ENCODE assay signal across 8 cellular contexts in the genomic region with DNA sequence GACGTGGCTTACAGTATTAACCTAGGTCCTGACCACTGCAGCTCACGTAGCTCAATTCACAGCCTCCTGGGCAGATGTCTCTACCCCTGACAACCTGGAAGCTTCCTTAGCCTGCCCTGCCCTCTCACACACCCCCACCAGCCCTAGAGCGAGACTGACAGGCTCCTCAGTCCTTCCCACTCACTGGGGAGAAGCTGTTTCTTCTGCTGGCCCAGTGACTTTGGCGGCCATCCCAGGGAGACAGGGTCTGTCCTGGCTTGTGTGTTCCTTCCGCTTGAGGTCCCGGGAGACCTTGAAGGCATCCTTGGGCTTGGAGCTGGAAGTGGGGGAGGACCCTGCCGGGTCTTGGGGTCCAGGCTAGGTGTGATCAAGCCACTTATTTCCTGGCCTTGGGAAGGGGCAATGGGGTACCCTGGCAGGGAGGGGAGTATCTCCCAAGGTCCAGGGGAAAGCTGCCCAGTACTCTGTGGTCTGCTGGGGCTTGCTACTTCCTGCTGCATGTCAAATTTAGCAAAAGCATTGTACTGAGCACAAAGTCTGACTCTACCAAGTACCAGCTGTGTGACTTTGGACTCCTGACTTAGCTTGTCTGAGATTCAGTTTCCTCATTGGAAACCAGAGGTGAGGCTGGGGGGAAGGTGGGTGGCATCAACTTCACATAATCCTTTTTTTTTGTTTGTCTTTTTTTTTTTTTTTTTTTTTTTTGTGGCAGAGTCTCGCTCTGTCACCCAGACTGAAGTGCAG. TPM values are rescaled to one million over a fixed set of nuclear protein-coding genes. Genes with fewer than 3 reads are reported as not detected.
DNase-seq lines count a peak whose midpoint lies in the region; ATAC-seq and TF ChIP-seq lines count a peak whose summit lies in the region.
"Had no signal": no experiment of that assay in that cellular context is flagged by ENCODE, and none has a peak within 500 bp of the region (broad histone marks: within the 10 kb centered on the region; RNA-seq: fewer than 3 reads in every experiment).

No MANE protein-coding gene starts in this region.

- H2BK120ac ChIP-seq in IMR-90 (ENCODE audit: low read depth, low read length): no peak overlapping the region

- H2BK15ac ChIP-seq in IMR-90 (ENCODE audit: low read depth, low read length): no peak overlapping the region

- H3K27ac Mint-ChIP-seq in activated naive CD8-positive, alpha-beta T cell treated with anti-CD3 and anti-CD28 coated beads for 36 hours: no peak overlapping the region
- H3K27ac Mint-ChIP-seq in stimulated activated naive B cell treated with anti-CD40 and anti-IgM and Interleukin-4, amounts not matched to agents 10 μg/mL and 1 μg/mL and 100 μg/mL, for 72 hours: peak overlapping the region; percentile 31

- no peak overlapping the region for H2BK20ac ChIP-seq in IMR-90 (ENCODE audit: low read depth, low read length)

- no peak overlapping the region; the same call in 1 of the 2 replicates for H3K23ac ChIP-seq in IMR-90 (ENCODE audit: low read depth, low read length)

- TF ChIP-seq POLR2A in IMR-90 (IDR thresholded peaks at IDR 0.05; ENCODE audit: low read depth, low read length): no peak

- H3K4me3 ChIP-seq in IMR-90 (ENCODE audit: insufficient read depth, low read depth, low read length): no peak overlapping the region

- peaks cover 18% of the 10 kb centered on the region for H3K4me1 Mint-ChIP-seq in activated naive CD8-positive, alpha-beta T cell treated with anti-CD3 and anti-CD28 coated beads for 36 hours
- peaks cover 19 to 38% of the 10 kb centered on the region in 2 donors for H3K4me1 Mint-ChIP-seq in stimulated activated naive B cell treated with anti-CD40 and anti-IgM and Interleukin-4, amounts not matched to agents 10 μg/mL and 1 μg/mL and 100 μg/mL, for 72 hours

- DNase-seq in IMR-90 (no peak), hepatic stellate cell (ENCODE audit: low spot score) (peak; percentile 45), pons (ENCODE audit: low spot score) (no peak)
- no peak for DNase-seq in activated naive CD8-positive, alpha-beta T cell treated with anti-CD3 and anti-CD28 coated beads for 36 hours
- DNase-seq in stimulated activated naive B cell treated with anti-CD40 and anti-IgM and Interleukin-4, amounts not matched to agents 10 μg/mL and 1 μg/mL and 100 μg/mL, for 72 hours: no peak
- DNase-seq: NCI-H526 had no signal

- no peak for TF ChIP-seq CTCF in IMR-90 (conservative IDR thresholded peaks at IDR 0.05; ENCODE audit: low read depth, low read length)

- WGBS in IMR-90 (ENCODE audit: extremely low coverage in 2 of 2, insufficient read length in 1 of 2), 2 experiments: 93% methylated on average over 3 of the region's 8 CpGs; no CpG with 5 or more reads in 1 of the 2 experiments

- H3K27ac ChIP-seq in IMR-90 (ENCODE audit: insufficient read depth, low read length): no peak overlapping the region

- H3K9me1 ChIP-seq in IMR-90 (ENCODE audit: insufficient read depth, low read length): 0 out of 2 replicates have a peak, but pooled peaks cover 8% of the 10 kb centered on the region

- H3K27me3 Mint-ChIP-seq in activated naive CD8-positive, alpha-beta T cell treated with anti-CD3 and anti-CD28 coated beads for 36 hours: no peaks in the 10 kb centered on the region
- H3K27me3 Mint-ChIP-seq in stimulated activated naive B cell treated with anti-CD40 and anti-IgM and Interleukin-4, amounts not matched to agents 10 μg/mL and 1 μg/mL and 100 μg/mL, for 72 hours: no peaks in the 10 kb centered on the region

- H4K20me1 ChIP-seq in IMR-90 (ENCODE audit: insufficient read depth, low read length): peaks cover 16% of the 10 kb centered on the region

- no peak overlapping the region for H4K5ac ChIP-seq in IMR-90 (ENCODE audit: low read depth, low read length)

- BruUV-seq in IMR-90 (replicated peaks; lab: Mats Ljungman, UMichigan): no TSS peak

- in situ Hi-C loops in IMR-90 (cut with MboI; ENCODE audit: low sequenced_read_pairs): no loop called here

- H3K36me3 ChIP-seq in IMR-90 (ENCODE audit: control insufficient read depth, insufficient read depth, low read length): peaks cover 22% of the 10 kb centered on the region

- peaks cover 14% of the 10 kb centered on the region for H3K4me1 ChIP-seq in IMR-90 (ENCODE audit: control insufficient read depth, insufficient read depth, low read length)

- peaks cover 3% of the 10 kb centered on the region for H3K36me3 Mint-ChIP-seq in activated naive CD8-positive, alpha-beta T cell treated with anti-CD3 and anti-CD28 coated beads for 36 hours
- H3K36me3 Mint-ChIP-seq in stimulated activated naive B cell treated with anti-CD40 and anti-IgM and Interleukin-4, amounts not matched to agents 10 μg/mL and 1 μg/mL and 100 μg/mL, for 72 hours: peaks cover 21% of the 10 kb centered on the region in 2 donors

- H3K9me3 ChIP-seq in IMR-90 (ENCODE audit: control insufficient read depth, insufficient read depth, low read length): no peaks in the 10 kb centered on the region

- 0 out of 2 replicates have a peak overlapping the region, but pooled peaks have one; percentile 94 for H3K9ac ChIP-seq in IMR-90 (ENCODE audit: low read depth, low read length)

- H3K9me3 Mint-ChIP-seq in activated naive CD8-positive, alpha-beta T cell treated with anti-CD3 and anti-CD28 coated beads for 36 hours: no peaks in the 10 kb centered on the region
- no peaks in the 10 kb centered on the region for H3K9me3 Mint-ChIP-seq in stimulated activated naive B cell treated with anti-CD40 and anti-IgM and Interleukin-4, amounts not matched to agents 10 μg/mL and 1 μg/mL and 100 μg/mL, for 72 hours

- H2AK9ac ChIP-seq in IMR-90 (replicated peaks; ENCODE audit: low read depth, low read length, poor library complexity): peak overlapping the region; percentile 71

- no peak overlapping the region for H3K18ac ChIP-seq in IMR-90 (ENCODE audit: low read depth, low read length)

- H3K4me2 ChIP-seq in IMR-90 (ENCODE audit: low read depth, low read length): peak overlapping the region; percentile 96; the same call in 1 of the 2 replicates

- H2AFZ ChIP-seq in IMR-90 (replicated peaks; ENCODE audit: low read length, poor library complexity): no peak overlapping the region

- no peaks in the 10 kb centered on the region for H3K27me3 ChIP-seq in IMR-90 (ENCODE audit: control insufficient read depth, insufficient read depth, low read length)

- no peak overlapping the region for H4K91ac ChIP-seq in IMR-90 (ENCODE audit: insufficient read depth, low read depth, low read length)

- no peak for TF ChIP-seq RAD21 in IMR-90 (IDR thresholded peaks at IDR 0.05; ENCODE audit: low read length)

- H2AK5ac ChIP-seq in IMR-90 (ENCODE audit: low read depth, low read length): no peak overlapping the region

- H3K4ac ChIP-seq in IMR-90 (ENCODE audit: low read depth, low read length): no peak overlapping the region

- H2BK5ac ChIP-seq in IMR-90 (ENCODE audit: low read depth, low read length, poor library complexity, severe bottlenecking): no peak overlapping the region

- H3K4me3 Mint-ChIP-seq in activated naive CD8-positive, alpha-beta T cell treated with anti-CD3 and anti-CD28 coated beads for 36 hours: peak overlapping the region; percentile 98
- H3K4me3 Mint-ChIP-seq in stimulated activated naive B cell treated with anti-CD40 and anti-IgM and Interleukin-4, amounts not matched to agents 10 μg/mL and 1 μg/mL and 100 μg/mL, for 72 hours: peak overlapping the region; percentile 89 to 90

- dilution Hi-C loops in IMR-90 (cut with HindIII; ENCODE audit: low sequenced_read_pairs, unreplicated experiment): no loop called here

- H3K56ac ChIP-seq in IMR-90 (ENCODE audit: extremely low read depth, insufficient read depth, low read length): no peak overlapping the region

- peaks cover 14 to 51% of the 10 kb centered on the region in 2 experiments; a peak in 3 of 4 replicates for H3K79me1 ChIP-seq in IMR-90 (ENCODE audit: low read depth in 1 of 2, low read length in 2 of 2)

- ATAC-seq in IMR-90 (ENCODE audit: low read depth) (no peak), GM21786 (IDR thresholded peaks at IDR 0.05; ENCODE audit: unreplicated experiment) (no peak), HG03342 (IDR thresholded peaks at IDR 0.05; ENCODE audit: unreplicated experiment) (no peak)
- no peak for ATAC-seq in stimulated activated naive B cell treated with anti-CD40 and anti-IgM and Interleukin-4, amounts not matched to agents 10 μg/mL and 1 μg/mL and 100 μg/mL, for 72 hours (replicated peaks)

- H4K8ac ChIP-seq in IMR-90 (ENCODE audit: low read depth in 2 of 2, low read length in 2 of 2): no peak overlapping the region

- CTCF ChIA-PET in IMR-90 (lab: Yijun Ruan, JAX): interaction anchor here (0.8 kb wide), 1 partner anchor 10 kb away, joined by 3 read pairs; the partner anchor contains the start of gene SH3GLB2

- POLR2A ChIA-PET in IMR-90 (lab: Charles Lee; ENCODE audit: unreplicated experiment): no interaction called here

- no peak overlapping the region for H3K14ac ChIP-seq in IMR-90 (replicated peaks; ENCODE audit: low read depth, low read length)

- intact Hi-C loops in IMR-90 (cut with micrococcal nuclease): no loop called here

TF ChIP-seq in IMR-90, 13 proteins besides CTCF, POLR2A, EP300 and RAD21 (continues in another document):
- TF ChIP-seq RFX5 (IDR thresholded peaks at IDR 0.05; ENCODE audit: low read depth, low read length) (no peak), MAZ (IDR thresholded peaks at IDR 0.05; ENCODE audit: borderline replicate concordance, low read depth, low read length) (no peak), RCOR1 (IDR thresholded peaks at IDR 0.05; ENCODE audit: insufficient replicate concordance, low read length) (no peak), SMC3 (IDR thresholded peaks at IDR 0.05; ENCODE audit: low read depth, low read length) (no peak)

RNA-seq across cellular contexts. Expression of gene MIGA2, which starts 1.9 kb away (rescaled TPM):
- 9.7 and 12.5 TPM in 2 replicates for total RNA-seq in IMR-90 (2012; rRNA removed)
- polyA plus RNA-seq in IMR-90 (2012; rRNA removed): 25.3 and 25.9 TPM in 2 replicates
- polyA plus RNA-seq in IMR-90 (2012; cell fraction: cytosol; rRNA removed): 22.2 and 23.0 TPM in 2 replicates
- 87.9 and 243 TPM in 2 replicates for polyA plus RNA-seq in IMR-90 (2012; cell fraction: nucleus; rRNA removed; ENCODE audit: low replicate concordance)
- 10 to 100 TPM; 26.2 to 29.0 TPM for total RNA-seq in activated naive CD8-positive, alpha-beta T cell treated with anti-CD3 and anti-CD28 coated beads for 36 hours

RNA-seq across cellular contexts. Expression of gene SH3GLB2, which starts 10.2 kb away (rescaled TPM):
- 26.4 and 36.4 TPM in 2 replicates for total RNA-seq in IMR-90 (2012; rRNA removed)
- polyA plus RNA-seq in IMR-90 (2012; rRNA removed): 68.4 and 72.1 TPM in 2 replicates
- 29.3 and 50.5 TPM in 2 replicates for polyA plus RNA-seq in IMR-90 (2012; cell fraction: cytosol; rRNA removed)
- polyA plus RNA-seq in IMR-90 (2012; cell fraction: nucleus; rRNA removed; ENCODE audit: low replicate concordance): 357 and 697 TPM in 2 replicates
- 10 to 100 TPM; 42.9 to 46.3 TPM for total RNA-seq in activated naive CD8-positive, alpha-beta T cell treated with anti-CD3 and anti-CD28 coated beads for 36 hours

RNA-seq across cellular contexts. Expression of gene DOLPP1, which starts 42.6 kb away (rescaled TPM):
- 6.7 and 7.0 TPM in 2 replicates for total RNA-seq in IMR-90 (2012; rRNA removed)
- polyA plus RNA-seq in IMR-90 (2012; rRNA removed): 16.5 and 17.1 TPM in 2 replicates
- 15.2 and 19.2 TPM in 2 replicates for polyA plus RNA-seq in IMR-90 (2012; cell fraction: cytosol; rRNA removed)
- 8.7 and 13.8 TPM in 2 replicates for polyA plus RNA-seq in IMR-90 (2012; cell fraction: nucleus; rRNA removed; ENCODE audit: low replicate concordance)
- 10 to 100 TPM; 17.7 to 20.8 TPM for total RNA-seq in activated naive CD8-positive, alpha-beta T cell treated with anti-CD3 and anti-CD28 coated beads for 36 hours
